ENCODE assay signal across 16 cellular contexts in genomic region chr6:97427648-97428047, GRCh38.
A peak's percentile ranks its signal among the peaks of the same experiment; 100 is the strongest.
DNase-seq lines count a peak whose midpoint lies in the region; ATAC-seq and FAIRE-seq lines count a peak whose summit lies in the region.
"Had no signal": no experiment of that assay in that cellular context is flagged by ENCODE, and none has a peak within 500 bp of the region (broad histone marks: within the 10 kb centered on the region; RNA-seq: fewer than 3 reads in every experiment).

No MANE protein-coding gene starts in this region.

- H3K27me3 Mint-ChIP-seq in activated naive CD4-positive, alpha-beta T cell treated with anti-CD3 and anti-CD28 coated beads for 36 hours (ENCODE audit: low read depth): no peaks in the 10 kb centered on the region
- no peaks in the 10 kb centered on the region for H3K27me3 Mint-ChIP-seq in stimulated activated memory B cell treated with anti-CD40 and anti-IgM and Interleukin-4, amounts not matched to agents 10 μg/mL and 1 μg/mL and 100 μg/mL, for 72 hours
- H3K27me3 Mint-ChIP-seq: stimulated activated naive B cell treated with anti-CD40 and anti-IgM and Interleukin-4, amounts not matched to agents 10 μg/mL and 1 μg/mL and 100 μg/mL, for 72 hours had no signal

- H3K27ac Mint-ChIP-seq in activated naive CD4-positive, alpha-beta T cell treated with anti-CD3 and anti-CD28 coated beads for 36 hours: no peak overlapping the region
- no peak overlapping the region for H3K27ac Mint-ChIP-seq in stimulated activated memory B cell treated with anti-CD40 and anti-IgM and Interleukin-4, amounts not matched to agents 10 μg/mL and 1 μg/mL and 100 μg/mL, for 72 hours
- H3K27ac Mint-ChIP-seq: CD4-positive, alpha-beta memory T cell; stimulated activated naive B cell treated with anti-CD40 and anti-IgM and Interleukin-4, amounts not matched to agents 10 μg/mL and 1 μg/mL and 100 μg/mL, for 72 hours had no signal

- no peaks in the 10 kb centered on the region for H3K4me1 Mint-ChIP-seq in activated naive CD4-positive, alpha-beta T cell treated with anti-CD3 and anti-CD28 coated beads for 36 hours (ENCODE audit: low read depth)
- no peaks in the 10 kb centered on the region for H3K4me1 Mint-ChIP-seq in stimulated activated memory B cell treated with anti-CD40 and anti-IgM and Interleukin-4, amounts not matched to agents 10 μg/mL and 1 μg/mL and 100 μg/mL, for 72 hours
- H3K4me1 Mint-ChIP-seq: CD4-positive, alpha-beta memory T cell; stimulated activated naive B cell treated with anti-CD40 and anti-IgM and Interleukin-4, amounts not matched to agents 10 μg/mL and 1 μg/mL and 100 μg/mL, for 72 hours had no signal

- DNase-seq in GM18507 (ENCODE audit: extremely low spot score, insufficient read length, low read depth) (peak; percentile 2), NCI-H82 (lab: John Stamatoyannopoulos, UW) (no peak), activated gamma-delta T cell treated with Interleukin-2 at 50 U/mL for 16 hours (no peak)
- no peak for DNase-seq in activated naive CD4-positive, alpha-beta T cell treated with anti-CD3 and anti-CD28 coated beads for 36 hours
- DNase-seq: CD4-positive, alpha-beta memory T cell; head of caudate nucleus; mucosa of descending colon; NCI-H1092; stimulated activated naive B cell treated with anti-CD40 and anti-IgM and Interleukin-4, amounts not matched to agents 10 μg/mL and 1 μg/mL and 100 μg/mL, for 72 hours had no signal

- peak; percentile 78 for FAIRE-seq in GM18507 (lab: Jason Lieb, UNC)
- FAIRE-seq: keratinocyte, urothelium cell line had no signal

- no peaks in the 10 kb centered on the region for H3K9me3 Mint-ChIP-seq in activated naive CD4-positive, alpha-beta T cell treated with anti-CD3 and anti-CD28 coated beads for 36 hours
- no peaks in the 10 kb centered on the region for H3K9me3 Mint-ChIP-seq in stimulated activated memory B cell treated with anti-CD40 and anti-IgM and Interleukin-4, amounts not matched to agents 10 μg/mL and 1 μg/mL and 100 μg/mL, for 72 hours
- H3K9me3 Mint-ChIP-seq: stimulated activated naive B cell treated with anti-CD40 and anti-IgM and Interleukin-4, amounts not matched to agents 10 μg/mL and 1 μg/mL and 100 μg/mL, for 72 hours had no signal

- CTCF ChIA-PET in activated naive CD4-positive, alpha-beta T cell treated with anti-CD3 and anti-CD28 coated beads for 36 hours (lab: Charles Lee): no interaction called here

- no peak overlapping the region for H3K4me3 Mint-ChIP-seq in activated naive CD4-positive, alpha-beta T cell treated with anti-CD3 and anti-CD28 coated beads for 36 hours
- no peak overlapping the region for H3K4me3 Mint-ChIP-seq in stimulated activated memory B cell treated with anti-CD40 and anti-IgM and Interleukin-4, amounts not matched to agents 10 μg/mL and 1 μg/mL and 100 μg/mL, for 72 hours
- H3K4me3 Mint-ChIP-seq: CD4-positive, alpha-beta memory T cell; stimulated activated naive B cell treated with anti-CD40 and anti-IgM and Interleukin-4, amounts not matched to agents 10 μg/mL and 1 μg/mL and 100 μg/mL, for 72 hours had no signal

- intact Hi-C loops in activated naive CD4-positive, alpha-beta T cell treated with anti-CD3 and anti-CD28 coated beads for 36 hours (cut with micrococcal nuclease): no loop called here

- no peaks in the 10 kb centered on the region for H3K36me3 Mint-ChIP-seq in activated naive CD4-positive, alpha-beta T cell treated with anti-CD3 and anti-CD28 coated beads for 36 hours (ENCODE audit: low read depth)
- H3K36me3 Mint-ChIP-seq in stimulated activated memory B cell treated with anti-CD40 and anti-IgM and Interleukin-4, amounts not matched to agents 10 μg/mL and 1 μg/mL and 100 μg/mL, for 72 hours: no peaks in the 10 kb centered on the region
- H3K36me3 Mint-ChIP-seq: CD4-positive, alpha-beta memory T cell; stimulated activated naive B cell treated with anti-CD40 and anti-IgM and Interleukin-4, amounts not matched to agents 10 μg/mL and 1 μg/mL and 100 μg/mL, for 72 hours had no signal

- ATAC-seq in GM19455 (IDR thresholded peaks at IDR 0.05; ENCODE audit: unreplicated experiment) (peak; percentile 67), HG02759 (IDR thresholded peaks at IDR 0.05; ENCODE audit: unreplicated experiment) (peak; percentile 78), HG03378 (IDR thresholded peaks at IDR 0.05; ENCODE audit: unreplicated experiment) (peak; percentile 97)
- no peak for ATAC-seq in stimulated activated memory B cell treated with anti-CD40 and anti-IgM and Interleukin-4, amounts not matched to agents 10 μg/mL and 1 μg/mL and 100 μg/mL, for 72 hours
- ATAC-seq: esophagus mucosa; mucosa of descending colon; stimulated activated naive B cell treated with anti-CD40 and anti-IgM and Interleukin-4, amounts not matched to agents 10 μg/mL and 1 μg/mL and 100 μg/mL, for 72 hours had no signal
